26 cellular contexts compared by ENCODE assay signal in genomic region chr12:122363782-122364181, GRCh38. TPM values are rescaled to one million over a fixed set of nuclear protein-coding genes. Genes with fewer than 3 reads are reported as not detected.
DNase-seq lines count a peak whose midpoint lies in the region; TF ChIP-seq lines count a peak whose summit lies in the region.
"Had no signal": no experiment of that assay in that cellular context is flagged by ENCODE, and none has a peak within 500 bp of the region (broad histone marks: within the 10 kb centered on the region; RNA-seq: fewer than 3 reads in every experiment).

No MANE protein-coding gene starts in this region.

- TF ChIP-seq EP300 in sigmoid colon (IDR thresholded peaks at IDR 0.05), result peak in 2 of 4 donors; percentile 18 to 74

- H3K4me3 ChIP-seq in right atrium auricular region (no peak overlapping the region), left ventricle myocardium inferior (no peak overlapping the region), fibroblast of the aortic adventitia (ENCODE audit: low read depth, low read length) (no peak overlapping the region), sigmoid colon (no peak overlapping the region)
- H3K4me3 ChIP-seq: gastroesophageal sphincter, hepatocyte, Peyer's patch, uterus had no signal

- TF ChIP-seq CTCF in right atrium auricular region (IDR thresholded peaks at IDR 0.05), result no peak
- no peak for TF ChIP-seq CTCF in left ventricle myocardium inferior (IDR thresholded peaks at IDR 0.05; ENCODE audit: borderline replicate concordance)
- no peak for TF ChIP-seq CTCF in fibroblast of the aortic adventitia (IDR thresholded peaks at IDR 0.05; ENCODE audit: insufficient read depth, low read length)
- TF ChIP-seq CTCF in sigmoid colon (IDR thresholded peaks at IDR 0.05), result no peak

- H3K27ac ChIP-seq in right atrium auricular region (peak overlapping the region in 1 of 2 donors; percentile 7), left ventricle myocardium inferior (replicated peaks) (no peak overlapping the region), sigmoid colon (peak overlapping the region in 3 of 4 donors; percentile 19 to 94 (median 90))
- H3K27ac ChIP-seq: hepatocyte, Peyer's patch had no signal

- DNase-seq in right atrium auricular region (ENCODE audit: low spot score) (peak; percentile 81), left ventricle myocardium inferior (no peak), fibroblast of the aortic adventitia (ENCODE audit: low read depth) (peak; percentile 38), sigmoid colon (peak; percentile 85), UCSD-AML1 (lab: John Stamatoyannopoulos, UW; ENCODE audit: unreplicated experiment) (no peak), HuH-7.5 (ENCODE audit: low spot score) (no peak), DMS153 (lab: John Stamatoyannopoulos, UW) (no peak)
- no peak for DNase-seq in stimulated activated CD8-positive, alpha-beta memory T cell treated with anti-CD3 and anti-CD28 coated beads, Interleukin-4, amount 100 ng/mL, for 48 hours
- DNase-seq: activated CD4-positive, alpha-beta T cell treated with anti-CD3 and anti-CD28 coated beads, Interleukin-2, amount 50 U/mL, for 1 hour; activated naive CD4-positive, alpha-beta T cell treated with anti-CD3 and anti-CD28 coated beads, Interleukin-2, amount 10 ng/mL, durations not matched to agents 7 days and 5 days; activated T-cell treated with anti-CD3 and anti-CD28 coated beads, Interleukin-2, amount 50 U/mL, for 48 hours; anterior cingulate cortex; effector CD4-positive, alpha-beta T cell; GDM1; H9; KG1; mesendoderm; NCI-H1417 treated with DMSO at 0.1 percent for 48 hours; NCI-H345; Peyer's patch; SHP77 treated with DMSO at 0.1 percent for 48 hours; stimulated activated CD4-positive, alpha-beta T cell treated with anti-CD3 and anti-CD28 coated beads, Interleukin-2, amount 100 ng/mL, for 48 hours; substantia nigra; uterus had no signal

- TF ChIP-seq POLR2A in sigmoid colon (IDR thresholded peaks at IDR 0.05), result no peak

- no peaks in the 10 kb centered on the region for H3K9me3 ChIP-seq in right atrium auricular region
- H3K9me3 ChIP-seq in left ventricle myocardium inferior (replicated peaks), result no peaks in the 10 kb centered on the region
- no peaks in the 10 kb centered on the region for H3K9me3 ChIP-seq in sigmoid colon
- H3K9me3 ChIP-seq: gastroesophageal sphincter, Peyer's patch, uterus had no signal

- intact Hi-C loops in left ventricle myocardium inferior (cut with micrococcal nuclease) (no loop called here), sigmoid colon (cut with DNase I) (loop anchor here (5.0 kb wide), 1 partner anchor 59 kb away; the partner anchor contains the start of gene CLIP1)

- 94 to 97% methylated on average over 9 of the region's 9 CpGs for WGBS in sigmoid colon, 2 donors

- peaks cover 28% of the 10 kb centered on the region for H3K36me3 ChIP-seq in right atrium auricular region
- H3K36me3 ChIP-seq in left ventricle myocardium inferior, result peaks cover 43% of the 10 kb centered on the region
- H3K36me3 ChIP-seq in sigmoid colon, result peaks cover 11 to 47% (median 20%) of the 10 kb centered on the region in 4 donors
- H3K36me3 ChIP-seq: uterus had no signal

- H3K27me3 ChIP-seq in right atrium auricular region, result no peaks in the 10 kb centered on the region
- no peaks in the 10 kb centered on the region for H3K27me3 ChIP-seq in left ventricle myocardium inferior (ENCODE audit: low read depth)
- no peaks in the 10 kb centered on the region for H3K27me3 ChIP-seq in sigmoid colon
- H3K27me3 ChIP-seq: gastroesophageal sphincter, hepatocyte, Peyer's patch, uterus had no signal

- H3K4me1 ChIP-seq in right atrium auricular region (peaks cover 0 to 32% of the 10 kb centered on the region in 2 donors), left ventricle myocardium inferior (peaks cover 30% of the 10 kb centered on the region), sigmoid colon (peaks cover 0 to 58% (median 38%) of the 10 kb centered on the region in 4 donors)
- H3K4me1 ChIP-seq: uterus had no signal

RNA-seq across cellular contexts. Expression of gene CLIP1, which starts 58.7 kb away (rescaled TPM):
- total RNA-seq in right atrium auricular region (100 to 1,000 TPM in 1 of 2 donors, 10 to 100 TPM in 1; 91.5 to 153 TPM), left ventricle myocardium inferior (102 TPM), fibroblast of the aortic adventitia (ENCODE audit: low replicate concordance) (80.3 and 121 TPM in 2 replicates), sigmoid colon (100 to 1,000 TPM; 159 to 257 (median 196) TPM)
- 10 to 100 TPM; 16.8 to 20.1 (median 19.5) TPM for polyA plus RNA-seq in sigmoid colon

Comparison
In these comparisons a context has a peak if more than half of its experiments do, and no peak if none do; other contexts are left out.
1. DNase-seq: peak in right atrium auricular region (single experiment), fibroblast of the aortic adventitia (single experiment) and sigmoid colon (single experiment); none in left ventricle myocardium inferior (single experiment), UCSD-AML1 (single experiment), HuH-7.5 (single experiment), stimulated activated CD8-positive, alpha-beta memory T cell treated with anti-CD3 and anti-CD28 coated beads, Interleukin-4, amount 100 ng/mL, for 48 hours (single experiment) and DMS153 (single experiment).